ENCODE assay signal across 1 cellular context in genomic region chr10:15582972-15583371, GRCh38.
TF ChIP-seq lines count a peak whose summit lies in the region.

No MANE protein-coding gene starts in this region.

TF ChIP-seq in HEK293, 187 proteins besides CTCF, POLR2A, EP300 and RAD21:
- TF ChIP-seq ZNF280D (tag by site-specific recombination; IDR thresholded peaks at IDR 0.05) (0 out of 2 replicates have a peak, but pooled peaks have one; percentile 49), ZNF580 (tag by site-specific recombination; IDR thresholded peaks at IDR 0.05) (peak; percentile 87), ZNF146 (tag by site-specific recombination; IDR thresholded peaks at IDR 0.05) (peak; percentile 97)
